ENCODE assay signal across 16 cellular contexts in genomic region chr4:87278335-87278794, GRCh38. TPM values are rescaled to one million over a fixed set of nuclear protein-coding genes. Genes with fewer than 3 reads are reported as not detected.
DNase-seq lines count a peak whose midpoint lies in the region; ATAC-seq and TF ChIP-seq lines count a peak whose summit lies in the region.
"Had no signal": no experiment of that assay in that cellular context is flagged by ENCODE, and none has a peak within 500 bp of the region (broad histone marks: within the 10 kb centered on the region; RNA-seq: fewer than 3 reads in every experiment).

No MANE protein-coding gene starts in this region.

- no peaks in the 10 kb centered on the region for H3K27me3 Mint-ChIP-seq in neural crest cell (ENCODE audit: low read depth)

- H3K9me3 Mint-ChIP-seq in neural crest cell: peaks cover 9% of the 10 kb centered on the region
- H3K9me3 Mint-ChIP-seq: HFFc6 had no signal

- DNase-seq in NCI-H1417 (lab: John Stamatoyannopoulos, UW) (peak in 2 of 3 experiments; percentile 3 to 12), NCI-H1417 treated with DMSO at 0.1 percent for 48 hours (lab: John Stamatoyannopoulos, UW) (no peak), left lobe of liver (ENCODE audit: low spot score) (peak; percentile 88), neural crest cell (ENCODE audit: low read depth, low spot score) (no peak), midbrain (lab: John Stamatoyannopoulos, UW) (no peak), NCI-H345 (lab: John Stamatoyannopoulos, UW) (no peak), DMS79 treated with DMSO at 0.1 percent for 48 hours (lab: John Stamatoyannopoulos, UW) (no peak), caudate nucleus (lab: John Stamatoyannopoulos, UW) (no peak)
- DNase-seq: CD8-positive, alpha-beta T cell; HCEC 1CT; HFFc6 had no signal

- H3K36me3 Mint-ChIP-seq in neural crest cell (ENCODE audit: low read depth): no peaks in the 10 kb centered on the region
- H3K36me3 Mint-ChIP-seq: CD14-positive monocyte; CD8-positive, alpha-beta T cell had no signal

- H3K27ac Mint-ChIP-seq in neural crest cell (ENCODE audit: unreplicated experiment): peak overlapping the region; percentile 35
- H3K27ac Mint-ChIP-seq: CD14-positive monocyte; CD8-positive, alpha-beta T cell; HFFc6 had no signal

- no peak overlapping the region for H3K4me3 Mint-ChIP-seq in neural crest cell
- H3K4me3 Mint-ChIP-seq: CD14-positive monocyte; CD8-positive, alpha-beta T cell; HFFc6 had no signal

- no peaks in the 10 kb centered on the region for H3K4me1 Mint-ChIP-seq in neural crest cell

- peak; percentile 93 for ATAC-seq in left lobe of liver
- ATAC-seq: CD8-positive, alpha-beta T cell had no signal

- H3K27ac ChIP-seq in caudate nucleus (ENCODE audit: low read depth, low read length): no peak overlapping the region
- H3K27ac ChIP-seq: 22Rv1, HL-60 had no signal

- TF ChIP-seq CTCF in neural crest cell (conservative IDR thresholded peaks at IDR 0.05): no peak

RNA-seq across cellular contexts. Expression of gene HSD17B13, which starts 44.3 kb away (rescaled TPM):
- total RNA-seq in left lobe of liver (77.7 TPM), neural crest cell (not detected in 2 replicates)
- total RNA-seq: A673, Daoy, HFFc6 had no signal

RNA-seq across cellular contexts. Expression of gene KLHL8, which starts 57.9 kb away (rescaled TPM):
- total RNA-seq in left lobe of liver (8.4 TPM), neural crest cell (18.6 and 18.9 TPM in 2 replicates)

Comparison
In these comparisons a context has a peak if more than half of its experiments do, and no peak if none do; other contexts are left out.
1. DNase-seq: peak in NCI-H1417 (2 of 3) and left lobe of liver (single experiment); none in NCI-H1417 treated with DMSO at 0.1 percent for 48 hours (single experiment), neural crest cell (single experiment), midbrain (single experiment), NCI-H345 (single experiment), DMS79 treated with DMSO at 0.1 percent for 48 hours (single experiment) and caudate nucleus (0 of 61).
2. RNA of gene HSD17B13, which starts 44.3 kb away (total RNA-seq): 77.7 TPM in left lobe of liver (single experiment); not detected in neural crest cell; every median in the first group is over 10 times any median in the second.